In genomic region chr14:61176686-61177085, GRCh38 we compare ENCODE assay signal across 1 cellular context.
TF ChIP-seq lines count a peak whose summit lies in the region.

No MANE protein-coding gene starts in this region.

TF ChIP-seq in HCT116, 20 proteins besides CTCF, POLR2A, EP300 and RAD21:
- TF ChIP-seq MAX (IDR thresholded peaks at IDR 0.05) (no peak), FOSL1 (IDR thresholded peaks at IDR 0.05; ENCODE audit: low read depth) (no peak), CEBPB (IDR thresholded peaks at IDR 0.05; ENCODE audit: low read depth) (no peak), POLR2AphosphoS5 (IDR thresholded peaks at IDR 0.05; ENCODE audit: low read depth, low read length) (no peak), ZBTB33 (IDR thresholded peaks at IDR 0.05; ENCODE audit: extremely low read depth, insufficient replicate concordance, low read length) (no peak), REST (IDR thresholded peaks at IDR 0.05; ENCODE audit: low read depth) (no peak), ZFX (IDR thresholded peaks at IDR 0.05) (no peak), YY1 (IDR thresholded peaks at IDR 0.05; ENCODE audit: extremely low read depth, insufficient replicate concordance, low read depth, low read length) (no peak), TCF7L2 (IDR thresholded peaks at IDR 0.05; ENCODE audit: borderline replicate concordance, extremely low read depth, insufficient read depth, insufficient read length) (no peak), SRF (IDR thresholded peaks at IDR 0.05; ENCODE audit: low read depth) (no peak)
TF ChIP-seq in HCT116: peak in this region for 0.
